Comparison of ENCODE assay signal across 1 cellular context in the genomic region with DNA sequence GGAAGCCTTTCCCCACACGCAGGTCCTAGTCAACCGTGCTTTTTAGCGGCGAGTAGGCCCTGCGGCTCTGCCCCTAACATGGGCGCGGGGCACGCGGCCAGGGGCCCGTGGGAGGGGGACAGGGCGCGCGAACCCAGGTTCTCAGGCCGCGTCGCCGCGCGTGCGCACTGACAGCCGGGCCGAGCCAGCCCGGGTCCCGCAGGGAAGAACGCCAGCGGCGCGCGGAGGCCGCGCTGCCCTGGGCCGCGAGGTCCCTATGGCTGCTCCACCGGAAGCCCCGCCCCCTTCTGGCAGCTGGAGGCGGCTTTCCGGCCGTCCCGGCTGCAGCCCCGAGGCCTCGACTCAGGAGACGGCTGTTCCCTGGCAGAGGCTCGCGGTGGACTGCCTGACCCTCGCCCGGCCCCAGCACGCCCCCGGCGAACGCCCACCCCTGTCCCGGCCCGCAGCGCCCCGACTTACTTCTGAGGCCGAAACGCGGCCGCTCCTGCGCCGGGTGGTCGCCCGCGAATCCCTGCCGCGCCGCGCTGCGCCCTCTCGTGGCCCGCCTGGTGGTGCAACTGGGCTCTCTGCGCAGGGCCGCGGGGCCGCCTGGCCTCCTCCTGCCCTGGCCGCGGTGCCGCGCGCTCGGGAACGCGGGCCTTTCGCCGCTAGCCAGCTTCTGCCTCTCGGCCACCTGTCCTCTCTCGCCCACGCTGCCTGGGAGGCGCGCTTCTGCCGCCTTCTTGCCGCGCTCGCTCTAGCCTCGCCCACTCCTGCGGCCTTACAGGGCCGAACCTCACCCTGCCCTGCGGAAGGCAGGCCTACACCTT.
TF ChIP-seq lines count a peak whose summit lies in the region.

No MANE protein-coding gene starts in this region.

TF ChIP-seq in HepG2, 621 proteins besides CTCF, POLR2A, EP300 and RAD21 (continues in another document):
- TF ChIP-seq ZNF720 (CRISPR knock-in tag; IDR thresholded peaks at IDR 0.05) (no peak), RAD51 (IDR thresholded peaks at IDR 0.05; ENCODE audit: borderline replicate concordance) (no peak), ZNF713 (CRISPR knock-in tag; IDR thresholded peaks at IDR 0.05) (peak; percentile 91; the same call in 1 of the 2 replicates), MYNN (CRISPR knock-in tag; IDR thresholded peaks at IDR 0.05; ENCODE audit: low read depth) (no peak), FLYWCH1 (CRISPR knock-in tag; IDR thresholded peaks at IDR 0.05) (0 out of 2 replicates have a peak, but pooled peaks have one; percentile 78), ZFP82 (CRISPR knock-in tag; IDR thresholded peaks at IDR 0.05; ENCODE audit: borderline replicate concordance) (peak; percentile 90), NR2F2 (IDR thresholded peaks at IDR 0.05; ENCODE audit: borderline replicate concordance, low read depth) (no peak), NKX3-1 (CRISPR knock-in tag; IDR thresholded peaks at IDR 0.05) (peak; percentile 87; the same call in 1 of the 2 replicates), ERF (CRISPR knock-in tag; IDR thresholded peaks at IDR 0.05) (peak; percentile 59; the same call in 1 of the 2 replicates), PAWR (CRISPR knock-in tag; IDR thresholded peaks at IDR 0.05; ENCODE audit: borderline replicate concordance) (no peak), ZNF703 (CRISPR knock-in tag; IDR thresholded peaks at IDR 0.05; ENCODE audit: borderline replicate concordance) (peak; percentile 95; the same call in 1 of the 2 replicates), ZSCAN22 (CRISPR knock-in tag; IDR thresholded peaks at IDR 0.05) (peak; percentile 72), ZNF672 (CRISPR knock-in tag; IDR thresholded peaks at IDR 0.05) (no peak), POLR2G (IDR thresholded peaks at IDR 0.05; ENCODE audit: low read depth, low read length) (peak; percentile 84), ZNF160 (CRISPR knock-in tag; IDR thresholded peaks at IDR 0.05) (peak; percentile 66; the same call in 1 of the 2 replicates), RNF2 (conservative IDR thresholded peaks at IDR 0.05; ENCODE audit: low read depth) (peak; percentile 92), ZNF484 (CRISPR knock-in tag; IDR thresholded peaks at IDR 0.05; ENCODE audit: borderline replicate concordance, low read depth) (no peak), MXI1 (IDR thresholded peaks at IDR 0.05; ENCODE audit: borderline replicate concordance, low read depth, low read length) (peak; percentile 51; the same call in 1 of the 3 replicates)
- TF ChIP-seq, protein P1, sequence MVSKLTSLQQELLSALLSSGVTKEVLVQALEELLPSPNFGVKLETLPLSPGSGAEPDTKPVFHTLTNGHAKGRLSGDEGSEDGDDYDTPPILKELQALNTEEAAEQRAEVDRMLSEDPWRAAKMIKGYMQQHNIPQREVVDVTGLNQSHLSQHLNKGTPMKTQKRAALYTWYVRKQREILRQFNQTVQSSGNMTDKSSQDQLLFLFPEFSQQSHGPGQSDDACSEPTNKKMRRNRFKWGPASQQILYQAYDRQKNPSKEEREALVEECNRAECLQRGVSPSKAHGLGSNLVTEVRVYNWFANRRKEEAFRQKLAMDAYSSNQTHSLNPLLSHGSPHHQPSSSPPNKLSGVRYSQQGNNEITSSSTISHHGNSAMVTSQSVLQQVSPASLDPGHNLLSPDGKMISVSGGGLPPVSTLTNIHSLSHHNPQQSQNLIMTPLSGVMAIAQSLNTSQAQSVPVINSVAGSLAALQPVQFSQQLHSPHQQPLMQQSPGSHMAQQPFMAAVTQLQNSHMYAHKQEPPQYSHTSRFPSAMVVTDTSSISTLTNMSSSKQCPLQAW (CRISPR knock-in tag; IDR thresholded peaks at IDR 0.05) = no peak; the same call in 1 of the 2 replicates
- TF ChIP-seq, protein P2, sequence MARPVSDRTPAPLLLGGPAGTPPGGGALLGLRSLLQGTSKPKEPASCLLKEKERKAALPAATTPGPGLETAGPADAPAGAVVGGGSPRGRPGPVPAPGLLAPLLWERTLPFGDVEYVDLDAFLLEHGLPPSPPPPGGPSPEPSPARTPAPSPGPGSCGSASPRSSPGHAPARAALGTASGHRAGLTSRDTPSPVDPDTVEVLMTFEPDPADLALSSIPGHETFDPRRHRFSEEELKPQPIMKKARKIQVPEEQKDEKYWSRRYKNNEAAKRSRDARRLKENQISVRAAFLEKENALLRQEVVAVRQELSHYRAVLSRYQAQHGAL (CRISPR knock-in tag; IDR thresholded peaks at IDR 0.05; ENCODE audit: not compliant biosample characterization) = peak; percentile 38
- TF ChIP-seq, protein P3, sequence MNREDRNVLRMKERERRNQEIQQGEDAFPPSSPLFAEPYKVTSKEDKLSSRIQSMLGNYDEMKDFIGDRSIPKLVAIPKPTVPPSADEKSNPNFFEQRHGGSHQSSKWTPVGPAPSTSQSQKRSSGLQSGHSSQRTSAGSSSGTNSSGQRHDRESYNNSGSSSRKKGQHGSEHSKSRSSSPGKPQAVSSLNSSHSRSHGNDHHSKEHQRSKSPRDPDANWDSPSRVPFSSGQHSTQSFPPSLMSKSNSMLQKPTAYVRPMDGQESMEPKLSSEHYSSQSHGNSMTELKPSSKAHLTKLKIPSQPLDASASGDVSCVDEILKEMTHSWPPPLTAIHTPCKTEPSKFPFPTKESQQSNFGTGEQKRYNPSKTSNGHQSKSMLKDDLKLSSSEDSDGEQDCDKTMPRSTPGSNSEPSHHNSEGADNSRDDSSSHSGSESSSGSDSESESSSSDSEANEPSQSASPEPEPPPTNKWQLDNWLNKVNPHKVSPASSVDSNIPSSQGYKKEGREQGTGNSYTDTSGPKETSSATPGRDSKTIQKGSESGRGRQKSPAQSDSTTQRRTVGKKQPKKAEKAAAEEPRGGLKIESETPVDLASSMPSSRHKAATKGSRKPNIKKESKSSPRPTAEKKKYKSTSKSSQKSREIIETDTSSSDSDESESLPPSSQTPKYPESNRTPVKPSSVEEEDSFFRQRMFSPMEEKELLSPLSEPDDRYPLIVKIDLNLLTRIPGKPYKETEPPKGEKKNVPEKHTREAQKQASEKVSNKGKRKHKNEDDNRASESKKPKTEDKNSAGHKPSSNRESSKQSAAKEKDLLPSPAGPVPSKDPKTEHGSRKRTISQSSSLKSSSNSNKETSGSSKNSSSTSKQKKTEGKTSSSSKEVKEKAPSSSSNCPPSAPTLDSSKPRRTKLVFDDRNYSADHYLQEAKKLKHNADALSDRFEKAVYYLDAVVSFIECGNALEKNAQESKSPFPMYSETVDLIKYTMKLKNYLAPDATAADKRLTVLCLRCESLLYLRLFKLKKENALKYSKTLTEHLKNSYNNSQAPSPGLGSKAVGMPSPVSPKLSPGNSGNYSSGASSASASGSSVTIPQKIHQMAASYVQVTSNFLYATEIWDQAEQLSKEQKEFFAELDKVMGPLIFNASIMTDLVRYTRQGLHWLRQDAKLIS (CRISPR knock-in tag; IDR thresholded peaks at IDR 0.05) = no peak
- TF ChIP-seq, protein P4, sequence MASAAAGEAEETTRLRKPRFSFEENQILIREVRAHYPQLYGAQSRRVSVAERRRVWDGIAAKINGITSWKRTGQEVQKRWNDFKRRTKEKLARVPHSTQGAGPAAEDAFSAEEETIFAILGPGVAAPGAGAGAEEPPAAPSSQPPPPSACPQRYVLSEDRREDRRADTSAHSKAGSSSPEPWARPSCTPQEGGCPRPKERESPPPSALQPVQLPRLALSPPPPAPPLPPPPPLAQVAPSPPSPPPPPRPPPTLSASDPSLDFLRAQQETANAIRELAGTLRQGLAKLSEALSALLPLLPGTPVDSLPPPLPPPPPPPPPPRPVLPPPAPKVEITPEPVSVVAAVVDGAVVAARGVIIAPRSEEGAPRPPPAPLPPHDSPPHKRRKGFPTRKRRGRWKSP (CRISPR knock-in tag; IDR thresholded peaks at IDR 0.05) = peak; percentile 90; the same call in 1 of the 2 replicates
- TF ChIP-seq, protein P5, sequence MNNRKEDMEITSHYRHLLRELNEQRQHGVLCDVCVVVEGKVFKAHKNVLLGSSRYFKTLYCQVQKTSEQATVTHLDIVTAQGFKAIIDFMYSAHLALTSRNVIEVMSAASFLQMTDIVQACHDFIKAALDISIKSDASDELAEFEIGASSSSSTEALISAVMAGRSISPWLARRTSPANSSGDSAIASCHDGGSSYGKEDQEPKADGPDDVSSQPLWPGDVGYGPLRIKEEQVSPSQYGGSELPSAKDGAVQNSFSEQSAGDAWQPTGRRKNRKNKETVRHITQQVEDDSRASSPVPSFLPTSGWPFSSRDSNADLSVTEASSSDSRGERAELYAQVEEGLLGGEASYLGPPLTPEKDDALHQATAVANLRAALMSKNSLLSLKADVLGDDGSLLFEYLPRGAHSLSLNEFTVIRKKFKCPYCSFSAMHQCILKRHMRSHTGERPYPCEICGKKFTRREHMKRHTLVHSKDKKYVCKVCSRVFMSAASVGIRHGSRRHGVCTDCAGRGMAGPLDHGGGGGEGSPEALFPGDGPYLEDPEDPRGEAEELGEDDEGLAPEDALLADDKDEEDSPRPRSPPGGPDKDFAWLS (CRISPR knock-in tag; IDR thresholded peaks at IDR 0.05; ENCODE audit: borderline replicate concordance) = no peak
- TF ChIP-seq, protein P6, sequence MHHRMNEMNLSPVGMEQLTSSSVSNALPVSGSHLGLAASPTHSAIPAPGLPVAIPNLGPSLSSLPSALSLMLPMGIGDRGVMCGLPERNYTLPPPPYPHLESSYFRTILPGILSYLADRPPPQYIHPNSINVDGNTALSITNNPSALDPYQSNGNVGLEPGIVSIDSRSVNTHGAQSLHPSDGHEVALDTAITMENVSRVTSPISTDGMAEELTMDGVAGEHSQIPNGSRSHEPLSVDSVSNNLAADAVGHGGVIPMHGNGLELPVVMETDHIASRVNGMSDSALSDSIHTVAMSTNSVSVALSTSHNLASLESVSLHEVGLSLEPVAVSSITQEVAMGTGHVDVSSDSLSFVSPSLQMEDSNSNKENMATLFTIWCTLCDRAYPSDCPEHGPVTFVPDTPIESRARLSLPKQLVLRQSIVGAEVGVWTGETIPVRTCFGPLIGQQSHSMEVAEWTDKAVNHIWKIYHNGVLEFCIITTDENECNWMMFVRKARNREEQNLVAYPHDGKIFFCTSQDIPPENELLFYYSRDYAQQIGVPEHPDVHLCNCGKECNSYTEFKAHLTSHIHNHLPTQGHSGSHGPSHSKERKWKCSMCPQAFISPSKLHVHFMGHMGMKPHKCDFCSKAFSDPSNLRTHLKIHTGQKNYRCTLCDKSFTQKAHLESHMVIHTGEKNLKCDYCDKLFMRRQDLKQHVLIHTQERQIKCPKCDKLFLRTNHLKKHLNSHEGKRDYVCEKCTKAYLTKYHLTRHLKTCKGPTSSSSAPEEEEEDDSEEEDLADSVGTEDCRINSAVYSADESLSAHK (CRISPR knock-in tag; IDR thresholded peaks at IDR 0.05; ENCODE audit: borderline replicate concordance) = no peak
- TF ChIP-seq, protein P7, sequence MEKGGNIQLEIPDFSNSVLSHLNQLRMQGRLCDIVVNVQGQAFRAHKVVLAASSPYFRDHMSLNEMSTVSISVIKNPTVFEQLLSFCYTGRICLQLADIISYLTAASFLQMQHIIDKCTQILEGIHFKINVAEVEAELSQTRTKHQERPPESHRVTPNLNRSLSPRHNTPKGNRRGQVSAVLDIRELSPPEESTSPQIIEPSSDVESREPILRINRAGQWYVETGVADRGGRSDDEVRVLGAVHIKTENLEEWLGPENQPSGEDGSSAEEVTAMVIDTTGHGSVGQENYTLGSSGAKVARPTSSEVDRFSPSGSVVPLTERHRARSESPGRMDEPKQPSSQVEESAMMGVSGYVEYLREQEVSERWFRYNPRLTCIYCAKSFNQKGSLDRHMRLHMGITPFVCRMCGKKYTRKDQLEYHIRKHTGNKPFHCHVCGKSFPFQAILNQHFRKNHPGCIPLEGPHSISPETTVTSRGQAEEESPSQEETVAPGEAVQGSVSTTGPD (CRISPR knock-in tag; IDR thresholded peaks at IDR 0.05) = no peak
- TF ChIP-seq, protein P8, sequence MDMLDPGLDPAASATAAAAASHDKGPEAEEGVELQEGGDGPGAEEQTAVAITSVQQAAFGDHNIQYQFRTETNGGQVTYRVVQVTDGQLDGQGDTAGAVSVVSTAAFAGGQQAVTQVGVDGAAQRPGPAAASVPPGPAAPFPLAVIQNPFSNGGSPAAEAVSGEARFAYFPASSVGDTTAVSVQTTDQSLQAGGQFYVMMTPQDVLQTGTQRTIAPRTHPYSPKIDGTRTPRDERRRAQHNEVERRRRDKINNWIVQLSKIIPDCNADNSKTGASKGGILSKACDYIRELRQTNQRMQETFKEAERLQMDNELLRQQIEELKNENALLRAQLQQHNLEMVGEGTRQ (IDR thresholded peaks at IDR 0.05; ENCODE audit: low read depth, low read length) = no peak
- TF ChIP-seq, protein P8 (CRISPR knock-in tag; IDR thresholded peaks at IDR 0.05; ENCODE audit: borderline replicate concordance) = no peak
- TF ChIP-seq, protein P9, sequence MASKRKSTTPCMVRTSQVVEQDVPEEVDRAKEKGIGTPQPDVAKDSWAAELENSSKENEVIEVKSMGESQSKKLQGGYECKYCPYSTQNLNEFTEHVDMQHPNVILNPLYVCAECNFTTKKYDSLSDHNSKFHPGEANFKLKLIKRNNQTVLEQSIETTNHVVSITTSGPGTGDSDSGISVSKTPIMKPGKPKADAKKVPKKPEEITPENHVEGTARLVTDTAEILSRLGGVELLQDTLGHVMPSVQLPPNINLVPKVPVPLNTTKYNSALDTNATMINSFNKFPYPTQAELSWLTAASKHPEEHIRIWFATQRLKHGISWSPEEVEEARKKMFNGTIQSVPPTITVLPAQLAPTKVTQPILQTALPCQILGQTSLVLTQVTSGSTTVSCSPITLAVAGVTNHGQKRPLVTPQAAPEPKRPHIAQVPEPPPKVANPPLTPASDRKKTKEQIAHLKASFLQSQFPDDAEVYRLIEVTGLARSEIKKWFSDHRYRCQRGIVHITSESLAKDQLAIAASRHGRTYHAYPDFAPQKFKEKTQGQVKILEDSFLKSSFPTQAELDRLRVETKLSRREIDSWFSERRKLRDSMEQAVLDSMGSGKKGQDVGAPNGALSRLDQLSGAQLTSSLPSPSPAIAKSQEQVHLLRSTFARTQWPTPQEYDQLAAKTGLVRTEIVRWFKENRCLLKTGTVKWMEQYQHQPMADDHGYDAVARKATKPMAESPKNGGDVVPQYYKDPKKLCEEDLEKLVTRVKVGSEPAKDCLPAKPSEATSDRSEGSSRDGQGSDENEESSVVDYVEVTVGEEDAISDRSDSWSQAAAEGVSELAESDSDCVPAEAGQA (IDR thresholded peaks at IDR 0.05; ENCODE audit: low read depth) = 0 out of 2 replicates have a peak, but pooled peaks have one; percentile 27
- TF ChIP-seq, protein P9 (CRISPR knock-in tag; IDR thresholded peaks at IDR 0.05; ENCODE audit: borderline replicate concordance) = peak; percentile 96
